2 cellular contexts compared by ENCODE assay signal in the genomic region with DNA sequence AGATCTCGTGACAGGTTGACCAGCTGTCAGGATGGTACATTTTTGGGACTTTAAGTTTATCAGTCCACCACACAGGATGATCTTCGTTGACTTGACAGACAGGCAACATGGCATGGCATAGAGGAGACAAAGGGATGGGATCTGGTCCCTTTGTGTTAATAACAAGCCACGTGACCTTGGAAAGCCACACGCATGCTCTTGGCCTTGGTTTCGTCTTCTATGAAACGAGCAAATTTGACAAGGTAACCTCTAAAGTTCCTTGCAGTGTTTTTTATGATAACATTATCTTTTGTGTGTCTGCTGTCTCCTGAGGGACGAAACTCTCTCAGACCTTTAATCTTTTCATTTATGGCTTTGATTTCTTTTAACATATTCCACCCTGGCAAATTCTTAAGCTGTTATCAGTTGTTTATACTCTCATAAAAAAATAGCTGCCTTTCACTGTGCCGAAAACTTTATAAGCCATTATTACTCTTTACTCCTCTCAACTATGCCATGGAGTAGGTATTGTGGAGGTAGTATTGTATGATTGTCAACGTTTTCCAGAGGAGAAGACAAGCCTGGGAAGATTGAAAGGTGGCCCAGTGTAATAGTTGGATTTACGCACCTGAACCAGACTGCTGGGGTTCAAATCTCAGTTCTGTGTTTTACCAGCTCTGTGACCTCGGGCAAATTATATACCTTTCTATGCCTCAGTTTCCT.
TF ChIP-seq lines count a peak whose summit lies in the region.

No MANE protein-coding gene starts in this region.

TF ChIP-seq in K562, 482 proteins besides CTCF, POLR2A, EP300 and RAD21 (continued from another document and continues in another):
- TF ChIP-seq TFE3 (CRISPR knock-in tag; IDR thresholded peaks at IDR 0.05), result peak; percentile 82
- no peak for TF ChIP-seq CSDE1 (IDR thresholded peaks at IDR 0.05)
- TF ChIP-seq ZNF395 (CRISPR knock-in tag; IDR thresholded peaks at IDR 0.05), result no peak
- TF ChIP-seq SOX6 (IDR thresholded peaks at IDR 0.05), result peak; percentile 45; the same call in 1 of the 2 replicates
- no peak for TF ChIP-seq SRSF1 (IDR thresholded peaks at IDR 0.05; ENCODE audit: low read depth, low read length)
- TF ChIP-seq ADNP (tag; IDR thresholded peaks at IDR 0.05), result no peak
- TF ChIP-seq CBFA2T3 (IDR thresholded peaks at IDR 0.05), result peak; percentile 69
- TF ChIP-seq RBM17 (IDR thresholded peaks at IDR 0.05; ENCODE audit: borderline replicate concordance, low read depth, low read length), result no peak
- TF ChIP-seq NR3C1 (CRISPR knock-in tag; IDR thresholded peaks at IDR 0.05), result no peak
- TF ChIP-seq NRF1 (conservative IDR thresholded peaks at IDR 0.05 in 1 of 2, IDR thresholded peaks at IDR 0.05 in 1 of 2), result peak; percentile 85 to 87
- TF ChIP-seq ELK3 (CRISPR knock-in tag; IDR thresholded peaks at IDR 0.05), result no peak
- TF ChIP-seq TRIM25 (IDR thresholded peaks at IDR 0.05; ENCODE audit: borderline replicate concordance), result no peak
- TF ChIP-seq CHD4 (IDR thresholded peaks at IDR 0.05; ENCODE audit: insufficient read depth, insufficient replicate concordance, low read depth, low read length, poor library complexity, severe bottlenecking), result no peak
- no peak for TF ChIP-seq SMARCE1 (IDR thresholded peaks at IDR 0.05)
- TF ChIP-seq ZBTB17 (CRISPR knock-in tag; IDR thresholded peaks at IDR 0.05), result no peak
- TF ChIP-seq HMG20B (CRISPR knock-in tag; IDR thresholded peaks at IDR 0.05), result no peak
- no peak for TF ChIP-seq MCM5 (IDR thresholded peaks at IDR 0.05; ENCODE audit: low read depth)
- TF ChIP-seq L3MBTL2 (IDR thresholded peaks at IDR 0.05), result peak; percentile 38
- TF ChIP-seq TOE1 (IDR thresholded peaks at IDR 0.05; ENCODE audit: borderline replicate concordance), result peak; percentile 43; the same call in 1 of the 2 replicates
- TF ChIP-seq TOE1 (CRISPR knock-in tag; IDR thresholded peaks at IDR 0.05; ENCODE audit: borderline replicate concordance, low read depth), result no peak
- TF ChIP-seq PKNOX1 (IDR thresholded peaks at IDR 0.05), result peak; percentile 54; the same call in 1 of the 2 replicates
- no peak for TF ChIP-seq ZNF449 (CRISPR knock-in tag; IDR thresholded peaks at IDR 0.05)

TF ChIP-seq in SK-N-SH treated with all-trans-retinoic acid at 6 μM for 48 hours, 23 proteins besides CTCF, POLR2A, EP300 and RAD21 (continued from another document):
- TF ChIP-seq TOX (CRISPR knock-in tag; IDR thresholded peaks at IDR 0.05; ENCODE audit: borderline replicate concordance), result no peak
- TF ChIP-seq, protein P1, sequence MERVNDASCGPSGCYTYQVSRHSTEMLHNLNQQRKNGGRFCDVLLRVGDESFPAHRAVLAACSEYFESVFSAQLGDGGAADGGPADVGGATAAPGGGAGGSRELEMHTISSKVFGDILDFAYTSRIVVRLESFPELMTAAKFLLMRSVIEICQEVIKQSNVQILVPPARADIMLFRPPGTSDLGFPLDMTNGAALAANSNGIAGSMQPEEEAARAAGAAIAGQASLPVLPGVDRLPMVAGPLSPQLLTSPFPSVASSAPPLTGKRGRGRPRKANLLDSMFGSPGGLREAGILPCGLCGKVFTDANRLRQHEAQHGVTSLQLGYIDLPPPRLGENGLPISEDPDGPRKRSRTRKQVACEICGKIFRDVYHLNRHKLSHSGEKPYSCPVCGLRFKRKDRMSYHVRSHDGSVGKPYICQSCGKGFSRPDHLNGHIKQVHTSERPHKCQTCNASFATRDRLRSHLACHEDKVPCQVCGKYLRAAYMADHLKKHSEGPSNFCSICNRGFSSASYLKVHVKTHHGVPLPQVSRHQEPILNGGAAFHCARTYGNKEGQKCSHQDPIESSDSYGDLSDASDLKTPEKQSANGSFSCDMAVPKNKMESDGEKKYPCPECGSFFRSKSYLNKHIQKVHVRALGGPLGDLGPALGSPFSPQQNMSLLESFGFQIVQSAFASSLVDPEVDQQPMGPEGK (CRISPR knock-in tag; IDR thresholded peaks at IDR 0.05; ENCODE audit: borderline replicate concordance), result no peak
- no peak for TF ChIP-seq CSRNP3 (CRISPR knock-in tag; IDR thresholded peaks at IDR 0.05)
